ENCODE assay signal across 1 cellular context in the genomic region with DNA sequence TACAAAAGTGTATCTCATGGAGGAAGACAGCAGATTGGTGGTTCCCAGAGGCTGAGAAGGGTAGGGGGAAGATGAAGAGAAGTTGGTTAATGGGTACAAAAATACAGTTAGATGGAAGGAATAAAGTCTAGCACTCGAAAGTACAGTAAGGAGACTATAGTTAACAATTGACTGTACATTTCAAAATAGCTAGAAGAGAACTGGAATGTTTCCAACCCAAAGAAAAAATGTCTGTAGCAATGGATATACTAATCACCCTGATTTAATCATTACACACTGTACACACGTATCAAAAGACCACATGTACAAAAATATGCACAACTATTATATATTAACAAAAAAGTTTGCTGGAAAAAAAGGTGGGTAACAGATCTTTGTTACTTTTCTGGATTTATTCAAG.
TF ChIP-seq lines count a peak whose summit lies in the region.

No MANE protein-coding gene starts in this region.

TF ChIP-seq in HepG2, 621 proteins besides CTCF, POLR2A, EP300 and RAD21 (continued from another document):
- TF ChIP-seq ZNF530 (CRISPR knock-in tag; IDR thresholded peaks at IDR 0.05; ENCODE audit: low read depth) (no peak), MBD4 (IDR thresholded peaks at IDR 0.05; ENCODE audit: borderline replicate concordance, low read length) (no peak), ZNF589 (CRISPR knock-in tag; conservative IDR thresholded peaks at IDR 0.05) (no peak), ZKSCAN8 (CRISPR knock-in tag; IDR thresholded peaks at IDR 0.05; ENCODE audit: borderline replicate concordance) (no peak), AHR (CRISPR knock-in tag; IDR thresholded peaks at IDR 0.05) (no peak), HOXA5 (CRISPR knock-in tag; IDR thresholded peaks at IDR 0.05) (no peak), XRCC5 (optimal IDR thresholded peaks at IDR 0.05; ENCODE audit: low read length) (no peak)
- TF ChIP-seq, protein P1, sequence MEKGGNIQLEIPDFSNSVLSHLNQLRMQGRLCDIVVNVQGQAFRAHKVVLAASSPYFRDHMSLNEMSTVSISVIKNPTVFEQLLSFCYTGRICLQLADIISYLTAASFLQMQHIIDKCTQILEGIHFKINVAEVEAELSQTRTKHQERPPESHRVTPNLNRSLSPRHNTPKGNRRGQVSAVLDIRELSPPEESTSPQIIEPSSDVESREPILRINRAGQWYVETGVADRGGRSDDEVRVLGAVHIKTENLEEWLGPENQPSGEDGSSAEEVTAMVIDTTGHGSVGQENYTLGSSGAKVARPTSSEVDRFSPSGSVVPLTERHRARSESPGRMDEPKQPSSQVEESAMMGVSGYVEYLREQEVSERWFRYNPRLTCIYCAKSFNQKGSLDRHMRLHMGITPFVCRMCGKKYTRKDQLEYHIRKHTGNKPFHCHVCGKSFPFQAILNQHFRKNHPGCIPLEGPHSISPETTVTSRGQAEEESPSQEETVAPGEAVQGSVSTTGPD (CRISPR knock-in tag; IDR thresholded peaks at IDR 0.05) = no peak
